ENCODE assay signal across 29 cellular contexts in the genomic region with DNA sequence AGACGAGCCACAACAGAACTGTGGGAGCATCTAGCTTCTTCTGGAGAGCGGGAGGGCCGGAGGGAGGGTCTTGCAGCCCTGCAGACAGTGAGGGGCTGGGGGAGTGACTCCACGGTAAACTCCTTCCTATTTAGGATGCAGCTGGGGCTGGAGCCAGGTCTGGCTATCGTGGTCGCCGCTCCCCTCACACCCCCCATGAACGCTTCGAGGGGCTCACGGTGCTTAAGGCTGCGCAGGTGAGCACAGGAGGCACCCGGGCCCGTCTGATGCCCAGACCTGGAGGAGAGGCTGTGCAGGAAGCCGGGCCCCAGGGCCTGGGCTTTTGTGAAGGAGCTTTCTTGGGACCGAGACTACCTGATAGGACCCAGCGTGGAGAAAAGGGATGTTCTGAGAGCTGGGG.
"Had no signal": no experiment of that assay in that cellular context is flagged by ENCODE, and none has a peak within 500 bp of the region (broad histone marks: within the 10 kb centered on the region; RNA-seq: fewer than 3 reads in every experiment).

No MANE protein-coding gene starts in this region.

- FAIRE-seq: colon, TTC549 had no signal

- H3K4me3 ChIP-seq: adrenal gland, body of pancreas, esophagus squamous epithelium, gastroesophageal sphincter had no signal

- ATAC-seq: activated CD4-positive, alpha-beta T cell treated with anti-CD3 and anti-CD28 coated beads for 36 hours; activated CD8-positive, alpha-beta memory T cell treated with anti-CD3 and anti-CD28 coated beads, Interleukin-2, amount 10 ng/mL, durations not matched to agents 7 days and 5 days; activated CD8-positive, alpha-beta T cell treated with anti-CD3 and anti-CD28 coated beads, Interleukin-2, amount 10 ng/mL, durations not matched to agents 7 days and 5 days; activated naive CD8-positive, alpha-beta T cell treated with anti-CD3 and anti-CD28 coated beads, Interleukin-2, amount 50 U/mL, for 24 hours; body of pancreas; effector memory CD8-positive, alpha-beta T cell; gastroesophageal sphincter had no signal

- H3K27me3 ChIP-seq: adrenal gland, body of pancreas, esophagus squamous epithelium, gastroesophageal sphincter had no signal

- H3K9me3 ChIP-seq: adrenal gland, body of pancreas, esophagus squamous epithelium, gastroesophageal sphincter had no signal

- H3K27ac ChIP-seq: adrenal gland, body of pancreas, epithelial cell of prostate, esophagus squamous epithelium, gastroesophageal sphincter had no signal

- H3K4me1 ChIP-seq: body of pancreas, gastroesophageal sphincter had no signal

- DNase-seq: activated CD4-positive, alpha-beta memory T cell treated with anti-CD3 and anti-CD28 coated beads for 36 hours; activated CD4-positive, alpha-beta T cell treated with anti-CD3 and anti-CD28 coated beads for 36 hours; activated CD4-positive, alpha-beta T cell treated with anti-CD3 and anti-CD28 coated beads, Interleukin-2, amount 10 ng/mL, durations not matched to agents 24 days and 14 days; activated CD4-positive, CD25-positive, alpha-beta regulatory T cell; activated CD4-positive, CD25-positive, alpha-beta regulatory T cell treated with anti-CD3 and anti-CD28 coated beads, Interleukin-2, amount 50 U/mL, for 72 hours; activated CD8-positive, alpha-beta memory T cell treated with anti-CD3 and anti-CD28 coated beads, Interleukin-2, amount 10 ng/mL, durations not matched to agents 7 days and 5 days; activated CD8-positive, alpha-beta memory T cell treated with anti-CD3 and anti-CD28 coated beads, Interleukin-2, amount 50 U/mL, for 4 hours; activated CD8-positive, alpha-beta T cell treated with anti-CD3 and anti-CD28 coated beads, Interleukin-2, amount 10 ng/mL, durations not matched to agents 7 days and 5 days; activated effector memory CD4-positive, alpha-beta T cell treated with anti-CD3 and anti-CD28 coated beads, Interleukin-2, amount 50 U/mL, for 16 hours; activated naive CD4-positive, alpha-beta T cell treated with anti-CD3 and anti-CD28 coated beads for 36 hours; activated naive CD8-positive, alpha-beta T cell treated with anti-CD3 and anti-CD28 coated beads for 36 hours; activated naive CD8-positive, alpha-beta T cell treated with anti-CD3 and anti-CD28 coated beads, Interleukin-2, amount 50 U/mL, for 24 hours; activated T-cell treated with anti-CD3 and anti-CD28 coated beads, Interleukin-2, amount 50 U/mL, for 1 hour; activated T-cell treated with anti-CD3 and anti-CD28 coated beads, Interleukin-2, amount 50 U/mL, for 48 hours; adrenal gland; amygdala; body of pancreas; caudate nucleus; cortex of kidney; dermis blood vessel endothelial cell; effector CD4-positive, alpha-beta T cell; effector memory CD8-positive, alpha-beta T cell; esophagus squamous epithelium; foreskin melanocyte; T-helper 2 cell had no signal
